1 cellular context compared by ENCODE assay signal in the genomic region with DNA sequence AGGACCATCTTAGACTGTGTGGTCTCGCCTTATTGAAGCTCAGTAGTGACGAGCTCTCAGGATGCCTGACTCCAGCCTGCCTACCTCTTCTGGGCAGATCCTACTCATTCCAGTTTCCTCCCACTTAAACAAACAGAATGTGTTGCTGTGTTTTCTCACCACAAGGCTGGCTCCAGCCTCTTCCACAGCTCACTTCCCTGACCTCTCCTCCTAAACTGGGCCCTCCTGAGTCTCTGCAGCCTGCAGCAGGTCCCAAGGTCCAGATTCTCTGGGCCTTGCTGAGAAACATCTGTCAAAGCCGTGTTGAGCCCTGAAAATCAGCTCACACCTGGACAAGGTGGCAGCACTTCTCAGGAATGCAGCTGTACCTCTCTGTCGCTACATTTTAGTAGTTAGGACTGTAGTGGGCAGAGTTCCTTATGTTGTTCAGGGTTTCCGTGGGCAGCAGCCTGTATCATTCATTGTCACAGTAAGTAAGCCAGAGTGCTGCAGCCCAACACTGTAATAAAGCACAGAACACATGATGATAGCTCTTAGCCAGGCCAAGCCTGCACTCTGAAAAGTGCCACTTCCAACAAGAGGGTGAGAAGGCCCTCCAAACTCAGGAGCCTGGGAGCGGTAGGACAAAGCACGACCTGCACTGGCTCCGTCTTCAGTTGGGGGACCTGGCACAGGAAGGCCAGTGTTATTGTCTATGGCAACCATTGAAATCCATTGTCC.
TF ChIP-seq lines count a peak whose summit lies in the region.

No MANE protein-coding gene starts in this region.

TF ChIP-seq in HCT116, 20 proteins besides CTCF, POLR2A, EP300 and RAD21 (continued from another document):
- TF ChIP-seq, protein P1, sequence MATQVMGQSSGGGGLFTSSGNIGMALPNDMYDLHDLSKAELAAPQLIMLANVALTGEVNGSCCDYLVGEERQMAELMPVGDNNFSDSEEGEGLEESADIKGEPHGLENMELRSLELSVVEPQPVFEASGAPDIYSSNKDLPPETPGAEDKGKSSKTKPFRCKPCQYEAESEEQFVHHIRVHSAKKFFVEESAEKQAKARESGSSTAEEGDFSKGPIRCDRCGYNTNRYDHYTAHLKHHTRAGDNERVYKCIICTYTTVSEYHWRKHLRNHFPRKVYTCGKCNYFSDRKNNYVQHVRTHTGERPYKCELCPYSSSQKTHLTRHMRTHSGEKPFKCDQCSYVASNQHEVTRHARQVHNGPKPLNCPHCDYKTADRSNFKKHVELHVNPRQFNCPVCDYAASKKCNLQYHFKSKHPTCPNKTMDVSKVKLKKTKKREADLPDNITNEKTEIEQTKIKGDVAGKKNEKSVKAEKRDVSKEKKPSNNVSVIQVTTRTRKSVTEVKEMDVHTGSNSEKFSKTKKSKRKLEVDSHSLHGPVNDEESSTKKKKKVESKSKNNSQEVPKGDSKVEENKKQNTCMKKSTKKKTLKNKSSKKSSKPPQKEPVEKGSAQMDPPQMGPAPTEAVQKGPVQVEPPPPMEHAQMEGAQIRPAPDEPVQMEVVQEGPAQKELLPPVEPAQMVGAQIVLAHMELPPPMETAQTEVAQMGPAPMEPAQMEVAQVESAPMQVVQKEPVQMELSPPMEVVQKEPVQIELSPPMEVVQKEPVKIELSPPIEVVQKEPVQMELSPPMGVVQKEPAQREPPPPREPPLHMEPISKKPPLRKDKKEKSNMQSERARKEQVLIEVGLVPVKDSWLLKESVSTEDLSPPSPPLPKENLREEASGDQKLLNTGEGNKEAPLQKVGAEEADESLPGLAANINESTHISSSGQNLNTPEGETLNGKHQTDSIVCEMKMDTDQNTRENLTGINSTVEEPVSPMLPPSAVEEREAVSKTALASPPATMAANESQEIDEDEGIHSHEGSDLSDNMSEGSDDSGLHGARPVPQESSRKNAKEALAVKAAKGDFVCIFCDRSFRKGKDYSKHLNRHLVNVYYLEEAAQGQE (IDR thresholded peaks at IDR 0.05; ENCODE audit: low read depth): no peak
- TF ChIP-seq CEBPB (IDR thresholded peaks at IDR 0.05; ENCODE audit: low read depth) (no peak), SIN3A (IDR thresholded peaks at IDR 0.05; ENCODE audit: low read depth) (no peak), CBX3 (IDR thresholded peaks at IDR 0.05; ENCODE audit: low read depth) (no peak), FOSL1 (IDR thresholded peaks at IDR 0.05; ENCODE audit: low read depth) (no peak), JUND (IDR thresholded peaks at IDR 0.05) (no peak), ZFX (IDR thresholded peaks at IDR 0.05) (no peak), EGR1 (IDR thresholded peaks at IDR 0.05; ENCODE audit: low read depth) (no peak), SRF (IDR thresholded peaks at IDR 0.05; ENCODE audit: low read depth) (no peak), EZH2 (IDR thresholded peaks at IDR 0.05) (no peak)
- TF ChIP-seq, protein P2, sequence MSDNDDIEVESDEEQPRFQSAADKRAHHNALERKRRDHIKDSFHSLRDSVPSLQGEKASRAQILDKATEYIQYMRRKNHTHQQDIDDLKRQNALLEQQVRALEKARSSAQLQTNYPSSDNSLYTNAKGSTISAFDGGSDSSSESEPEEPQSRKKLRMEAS (IDR thresholded peaks at IDR 0.05): no peak
- TF ChIP-seq, protein P3, sequence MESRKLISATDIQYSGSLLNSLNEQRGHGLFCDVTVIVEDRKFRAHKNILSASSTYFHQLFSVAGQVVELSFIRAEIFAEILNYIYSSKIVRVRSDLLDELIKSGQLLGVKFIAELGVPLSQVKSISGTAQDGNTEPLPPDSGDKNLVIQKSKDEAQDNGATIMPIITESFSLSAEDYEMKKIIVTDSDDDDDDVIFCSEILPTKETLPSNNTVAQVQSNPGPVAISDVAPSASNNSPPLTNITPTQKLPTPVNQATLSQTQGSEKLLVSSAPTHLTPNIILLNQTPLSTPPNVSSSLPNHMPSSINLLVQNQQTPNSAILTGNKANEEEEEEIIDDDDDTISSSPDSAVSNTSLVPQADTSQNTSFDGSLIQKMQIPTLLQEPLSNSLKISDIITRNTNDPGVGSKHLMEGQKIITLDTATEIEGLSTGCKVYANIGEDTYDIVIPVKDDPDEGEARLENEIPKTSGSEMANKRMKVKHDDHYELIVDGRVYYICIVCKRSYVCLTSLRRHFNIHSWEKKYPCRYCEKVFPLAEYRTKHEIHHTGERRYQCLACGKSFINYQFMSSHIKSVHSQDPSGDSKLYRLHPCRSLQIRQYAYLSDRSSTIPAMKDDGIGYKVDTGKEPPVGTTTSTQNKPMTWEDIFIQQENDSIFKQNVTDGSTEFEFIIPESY (IDR thresholded peaks at IDR 0.05; ENCODE audit: extremely low read depth, insufficient replicate concordance, low read length): no peak
